Comparison of ENCODE assay signal across 31 cellular contexts in the genomic region with DNA sequence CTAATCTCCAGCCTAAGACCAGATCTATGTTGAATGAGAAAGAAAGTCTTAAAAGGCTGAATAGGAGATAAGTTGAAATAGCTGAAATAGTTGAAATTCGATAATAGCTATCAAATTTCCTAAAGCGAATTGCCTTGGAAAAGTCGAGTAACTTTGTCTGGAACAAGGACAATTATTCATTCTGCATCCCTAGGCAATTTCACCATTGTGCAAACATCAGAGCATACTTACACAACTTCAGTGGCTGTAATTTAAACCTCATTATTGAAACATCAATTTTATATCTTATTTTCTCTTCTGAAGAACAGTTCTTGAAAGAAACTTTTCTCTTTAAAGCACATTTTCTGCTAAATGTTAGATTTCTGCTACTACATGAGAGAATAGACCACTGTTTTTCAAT. TPM values are rescaled to one million over a fixed set of nuclear protein-coding genes. Genes with fewer than 3 reads are reported as not detected.
A peak's percentile ranks its signal among the peaks of the same experiment; 100 is the strongest.
DNase-seq lines count a peak whose midpoint lies in the region; ATAC-seq and TF ChIP-seq lines count a peak whose summit lies in the region.
"Had no signal": no experiment of that assay in that cellular context is flagged by ENCODE, and none has a peak within 500 bp of the region (broad histone marks: within the 10 kb centered on the region; RNA-seq: fewer than 3 reads in every experiment).

No MANE protein-coding gene starts in this region.

- no peaks in the 10 kb centered on the region for H3K36me3 Mint-ChIP-seq in stimulated activated effector memory CD8-positive, alpha-beta T cell treated with anti-CD3 and anti-CD28 coated beads, Interleukin-12 subunit alpha, Interleukin-12 subunit beta, amount 100 ng/mL, for 72 hours
- H3K36me3 Mint-ChIP-seq: natural killer cell had no signal

- no peaks in the 10 kb centered on the region for H3K4me1 ChIP-seq in left ventricle myocardium inferior
- peaks cover 0 to 6% (median 0%) of the 10 kb centered on the region in 9 donors for H3K4me1 ChIP-seq in heart right ventricle
- H3K4me1 ChIP-seq in PC-3 (ENCODE audit: insufficient read depth, low read length) = no peaks in the 10 kb centered on the region
- H3K4me1 ChIP-seq: BE2C, SJSA1, testis had no signal

- no peaks in the 10 kb centered on the region for H3K9me3 Mint-ChIP-seq in stimulated activated effector memory CD8-positive, alpha-beta T cell treated with anti-CD3 and anti-CD28 coated beads, Interleukin-12 subunit alpha, Interleukin-12 subunit beta, amount 100 ng/mL, for 72 hours
- H3K9me3 Mint-ChIP-seq: activated naive CD4-positive, alpha-beta T cell treated with anti-CD3 and anti-CD28 coated beads for 36 hours; natural killer cell had no signal

- H2AFZ ChIP-seq in PC-3 (ENCODE audit: low read length) = no peak overlapping the region

- no TSS peak for BruUV-seq in PC-3 (replicated peaks; lab: Mats Ljungman, UMichigan)

- no peaks in the 10 kb centered on the region for H3K27me3 ChIP-seq in left ventricle myocardium inferior (ENCODE audit: low read depth)
- H3K27me3 ChIP-seq in heart right ventricle = no peaks in the 10 kb centered on the region
- H3K27me3 ChIP-seq in PC-3 (ENCODE audit: low read length) = peaks cover 24% of the 10 kb centered on the region; the same call in 1 of the 2 replicates
- H3K27me3 ChIP-seq: testis had no signal

- POLR2A ChIA-PET in PC-3 (lab: Charles Lee; ENCODE audit: unreplicated experiment) = no interaction called here

- H3K36me3 ChIP-seq in left ventricle myocardium inferior = no peaks in the 10 kb centered on the region
- peaks cover 0 to 17% (median 0%) of the 10 kb centered on the region in 9 donors for H3K36me3 ChIP-seq in heart right ventricle
- no peaks in the 10 kb centered on the region for H3K36me3 ChIP-seq in PC-3 (ENCODE audit: low read depth, low read length)
- H3K36me3 ChIP-seq: BE2C, SJSA1 had no signal

- no peak for ATAC-seq in heart right ventricle
- ATAC-seq in PC-3 = no peak
- ATAC-seq in stimulated activated effector memory CD8-positive, alpha-beta T cell treated with anti-CD3 and anti-CD28 coated beads, Interleukin-12 subunit alpha, Interleukin-12 subunit beta, amount 100 ng/mL, for 72 hours = no peak
- no peak for ATAC-seq in GM18520 (IDR thresholded peaks at IDR 0.05; ENCODE audit: unreplicated experiment)
- ATAC-seq: activated CD4-positive, alpha-beta T cell treated with anti-CD3 and anti-CD28 coated beads for 36 hours; activated CD8-positive, alpha-beta T cell treated with anti-CD3 and anti-CD28 coated beads, Interleukin-2, amount 10 ng/mL, durations not matched to agents 7 days and 5 days; natural killer cell had no signal

- H3K4me3 ChIP-seq in left ventricle myocardium inferior = no peak overlapping the region
- no peak overlapping the region for H3K4me3 ChIP-seq in heart right ventricle
- H3K4me3 ChIP-seq in PC-3 (ENCODE audit: low read length) = no peak overlapping the region
- H3K4me3 ChIP-seq: lung, SJSA1, smooth muscle cell had no signal

- H3K9ac ChIP-seq in PC-3 (ENCODE audit: low read length) = no peak overlapping the region
- H3K9ac ChIP-seq: KMS-11 had no signal

- no peaks in the 10 kb centered on the region for H3K9me3 ChIP-seq in left ventricle myocardium inferior (replicated peaks)
- H3K9me3 ChIP-seq in heart right ventricle = no peaks in the 10 kb centered on the region
- H3K9me3 ChIP-seq in PC-3 (ENCODE audit: low read length) = no peaks in the 10 kb centered on the region
- H3K9me3 ChIP-seq: BE2C, SJSA1, testis had no signal

- no peak for DNase-seq in left ventricle myocardium inferior
- DNase-seq in heart right ventricle = no peak
- DNase-seq in PC-3 = peak; percentile 31
- DNase-seq in fibroblast of peridontal ligament (ENCODE audit: extremely low read depth) = peak; percentile 52
- no peak for DNase-seq in stimulated activated effector memory CD8-positive, alpha-beta T cell treated with anti-CD3 and anti-CD28 coated beads, Interleukin-12 subunit alpha, Interleukin-12 subunit beta, amount 100 ng/mL, for 72 hours (ENCODE audit: low spot score in 2 of 2)
- no peak for DNase-seq in NCI-H187 (lab: John Stamatoyannopoulos, UW)
- DNase-seq: activated CD4-positive, alpha-beta T cell treated with anti-CD3 and anti-CD28 coated beads for 36 hours; activated CD8-positive, alpha-beta T cell treated with anti-CD3 and anti-CD28 coated beads, Interleukin-2, amount 10 ng/mL, durations not matched to agents 7 days and 5 days; activated naive CD4-positive, alpha-beta T cell treated with anti-CD3 and anti-CD28 coated beads for 36 hours; amniotic stem cell; BE2C; EL; foreskin fibroblast; head of caudate nucleus; kidney; natural killer cell; NCI-H1436 treated with DMSO at 0.1 percent for 48 hours; NCI-H2107; NCI-H446; NCI-H748 treated with DMSO at 0.1 percent for 48 hours; occipital lobe; stimulated activated naive CD4-positive, alpha-beta T cell treated with Interleukin-2 at 50 U/mL for 16 hours; T1000; testis had no signal

- H3F3A ChIP-seq in PC-3 (ENCODE audit: low read length, unreplicated experiment) = no peaks in the 10 kb centered on the region

- intact Hi-C loops in left ventricle myocardium inferior (cut with micrococcal nuclease) (no loop called here), heart right ventricle (cut with DNase I) (no loop called here), PC-3 (cut with micrococcal nuclease) (no loop called here)

- no peak overlapping the region for H3K4me3 Mint-ChIP-seq in stimulated activated effector memory CD8-positive, alpha-beta T cell treated with anti-CD3 and anti-CD28 coated beads, Interleukin-12 subunit alpha, Interleukin-12 subunit beta, amount 100 ng/mL, for 72 hours
- H3K4me3 Mint-ChIP-seq: activated CD4-positive, alpha-beta T cell treated with anti-CD3 and anti-CD28 coated beads for 36 hours; activated CD8-positive, alpha-beta T cell treated with anti-CD3 and anti-CD28 coated beads, Interleukin-2, amount 10 ng/mL, durations not matched to agents 7 days and 5 days; activated naive CD4-positive, alpha-beta T cell treated with anti-CD3 and anti-CD28 coated beads for 36 hours; natural killer cell had no signal

- CTCF ChIA-PET in PC-3 (lab: Charles Lee) = no interaction called here

- H3K27ac Mint-ChIP-seq in stimulated activated effector memory CD8-positive, alpha-beta T cell treated with anti-CD3 and anti-CD28 coated beads, Interleukin-12 subunit alpha, Interleukin-12 subunit beta, amount 100 ng/mL, for 72 hours = no peak overlapping the region
- H3K27ac Mint-ChIP-seq: activated CD4-positive, alpha-beta T cell treated with anti-CD3 and anti-CD28 coated beads for 36 hours; activated CD8-positive, alpha-beta T cell treated with anti-CD3 and anti-CD28 coated beads, Interleukin-2, amount 10 ng/mL, durations not matched to agents 7 days and 5 days; activated naive CD4-positive, alpha-beta T cell treated with anti-CD3 and anti-CD28 coated beads for 36 hours; natural killer cell had no signal

- no peaks in the 10 kb centered on the region for H3K79me2 ChIP-seq in PC-3 (ENCODE audit: low read length)

- no peak overlapping the region for H3K4me2 ChIP-seq in PC-3 (ENCODE audit: low read length)
- H3K4me2 ChIP-seq: KMS-11, smooth muscle cell had no signal

- no peaks in the 10 kb centered on the region for H4K20me1 ChIP-seq in PC-3 (ENCODE audit: low read length)

- no peaks in the 10 kb centered on the region for H3K4me1 Mint-ChIP-seq in stimulated activated effector memory CD8-positive, alpha-beta T cell treated with anti-CD3 and anti-CD28 coated beads, Interleukin-12 subunit alpha, Interleukin-12 subunit beta, amount 100 ng/mL, for 72 hours
- H3K4me1 Mint-ChIP-seq: activated CD4-positive, alpha-beta T cell treated with anti-CD3 and anti-CD28 coated beads for 36 hours had no signal

- H3K9me2 ChIP-seq in PC-3 (replicated peaks; ENCODE audit: low read length) = no peaks in the 10 kb centered on the region

- H3K27ac ChIP-seq in left ventricle myocardium inferior (replicated peaks) (peak overlapping the region; percentile 38), heart right ventricle (no peak overlapping the region), PC-3 (ENCODE audit: low read length) (no peak overlapping the region)
- H3K27ac ChIP-seq: KMS-11, SJSA1, testis, VCaP had no signal

- 57 to 70% methylated on average over 3 of the region's 3 CpGs for WGBS in heart right ventricle, 2 donors

- no peak for TF ChIP-seq CTCF in left ventricle myocardium inferior (IDR thresholded peaks at IDR 0.05; ENCODE audit: borderline replicate concordance)
- TF ChIP-seq CTCF in heart right ventricle (IDR thresholded peaks at IDR 0.05) = no peak
- no peak for TF ChIP-seq CTCF in PC-3 (conservative IDR thresholded peaks at IDR 0.05; ENCODE audit: low read depth, low read length)

RNA-seq across cellular contexts. Expression of a gene that starts 13.6 kb away (rescaled TPM):
- total RNA-seq in left ventricle myocardium inferior (1.7 TPM), heart right ventricle (10 to 100 TPM in 1 of 10 donors, 1 to 10 TPM in 8, under 1 TPM in 1; 0.83 to 20.8 (median 2.0) TPM), PC-3 (2014; rRNA removed) (2.6 TPM in 1 of 2 replicates, not detected in the other)
- polyA plus RNA-seq in heart right ventricle = 1 to 10 TPM in 1 of 2 donors, under 1 TPM in 1; 0.52 to 2.6 TPM
- total RNA-seq: H1 had no signal
- polyA plus RNA-seq: H1 had no signal

Comparison
In these comparisons a context has a peak if more than half of its experiments do, and no peak if none do; other contexts are left out.
1. DNase-seq: peak in PC-3 (single experiment) and fibroblast of peridontal ligament (single experiment); none in left ventricle myocardium inferior (single experiment), heart right ventricle (0 of 2), stimulated activated effector memory CD8-positive, alpha-beta T cell treated with anti-CD3 and anti-CD28 coated beads, Interleukin-12 subunit alpha, Interleukin-12 subunit beta, amount 100 ng/mL, for 72 hours (0 of 2) and NCI-H187 (0 of 2).